In the genomic region with DNA sequence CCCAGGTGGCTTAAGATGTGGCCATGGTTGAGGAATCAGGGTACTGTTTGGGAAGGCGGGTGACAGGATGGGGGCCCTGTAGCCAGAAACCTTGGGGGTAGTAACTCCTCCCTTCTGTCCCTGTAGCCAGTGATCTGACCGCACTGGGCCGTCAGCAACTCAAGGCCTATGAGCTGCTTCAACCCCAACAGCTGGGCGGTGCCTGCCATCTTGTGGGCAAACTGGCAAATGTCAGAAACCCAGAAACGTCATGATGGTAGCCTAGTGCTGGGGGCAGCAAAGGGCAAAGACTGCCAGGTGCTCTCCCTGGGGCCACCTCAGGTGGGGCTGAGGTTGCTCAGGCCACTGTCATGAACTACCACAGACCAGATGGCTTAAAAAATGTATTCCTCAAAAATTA, we compare ENCODE assay signal across 10 cellular contexts. TPM values are rescaled to one million over a fixed set of nuclear protein-coding genes. Genes with fewer than 3 reads are reported as not detected.
DNase-seq lines count a peak whose midpoint lies in the region; ATAC-seq, FAIRE-seq and TF ChIP-seq lines count a peak whose summit lies in the region.
"Had no signal": no experiment of that assay in that cellular context is flagged by ENCODE, and none has a peak within 500 bp of the region (broad histone marks: within the 10 kb centered on the region; RNA-seq: fewer than 3 reads in every experiment).

No MANE protein-coding gene starts in this region.

- H3K36me3 ChIP-seq in DND-41 (ENCODE audit: insufficient read depth, low read length) (peaks cover 39% of the 10 kb centered on the region), astrocyte (ENCODE audit: insufficient read depth, low read length) (peaks cover 7% of the 10 kb centered on the region), right lobe of liver (peaks cover 0 to 4% (median 0%) of the 10 kb centered on the region in 4 donors)

- H3K79me2 ChIP-seq in DND-41 (ENCODE audit: insufficient read depth, low read length): peaks cover 78% of the 10 kb centered on the region
- H3K79me2 ChIP-seq in astrocyte (ENCODE audit: insufficient read depth, low read length): peaks cover 83% of the 10 kb centered on the region

- FAIRE-seq in astrocyte (lab: Jason Lieb, UNC) (no peak), GM12891 (lab: Jason Lieb, UNC) (no peak)
- FAIRE-seq: endometrium had no signal

- no peaks in the 10 kb centered on the region for H3K9me3 Mint-ChIP-seq in astrocyte (ENCODE audit: unreplicated experiment)
- H3K9me3 Mint-ChIP-seq: stimulated activated naive CD8-positive, alpha-beta T cell treated with anti-CD3 and anti-CD28 coated beads, Interleukin-15, amount 100 ng/mL, for 72 hours had no signal

- H3K27me3 ChIP-seq in DND-41 (ENCODE audit: insufficient read depth, low read length, poor library complexity) (no peaks in the 10 kb centered on the region), astrocyte (ENCODE audit: insufficient read depth, low read length) (no peaks in the 10 kb centered on the region), right lobe of liver (no peaks in the 10 kb centered on the region)

- DNase-seq in DND-41 (peak; percentile 50), NCI-H510A (lab: John Stamatoyannopoulos, UW) (peak; percentile 33), astrocyte (ENCODE audit: low read depth) (no peak), right lobe of liver (peak in 1 of 3 donors; percentile 21), GM12891 (ENCODE audit: insufficient read length, low spot score) (no peak), NCI-H345 treated with DMSO at 0.1 percent for 48 hours (lab: John Stamatoyannopoulos, UW; ENCODE audit: unreplicated experiment) (no peak)

- no peak overlapping the region for H3K4me3 Mint-ChIP-seq in astrocyte (ENCODE audit: unreplicated experiment)
- H3K4me3 Mint-ChIP-seq: stimulated activated naive CD8-positive, alpha-beta T cell treated with anti-CD3 and anti-CD28 coated beads, Interleukin-15, amount 100 ng/mL, for 72 hours had no signal

- no peak overlapping the region for H3K27ac Mint-ChIP-seq in astrocyte (ENCODE audit: unreplicated experiment)

- peaks cover 34% of the 10 kb centered on the region for H3K4me1 ChIP-seq in DND-41 (ENCODE audit: insufficient read depth, low read length)
- H3K4me1 ChIP-seq in astrocyte (ENCODE audit: insufficient read depth, low read length): peaks cover 15% of the 10 kb centered on the region
- peaks cover 0 to 24% (median 3%) of the 10 kb centered on the region in 4 donors for H3K4me1 ChIP-seq in right lobe of liver

- whole genome bisulfite sequencing in right lobe of liver (ENCODE audit: insufficient coverage, low coverage, low lambda C conversion rate, missing lambda C conversion rate): no CpG with 5 or more reads among the region's 5 CpGs

- TF ChIP-seq CTCF in 22Rv1 (IDR thresholded peaks at IDR 0.05) (peak; percentile 54), DND-41 (IDR thresholded peaks at IDR 0.05; ENCODE audit: borderline replicate concordance, extremely low read depth, low read length, poor library complexity, severe bottlenecking) (peak; percentile 67), astrocyte (IDR thresholded peaks at IDR 0.05; ENCODE audit: insufficient read depth, low read depth, low read length) (peak; percentile 17), right lobe of liver (IDR thresholded peaks at IDR 0.05) (peak in 3 of 4 donors; percentile 17 to 39 (median 18))

- intact Hi-C loops in right lobe of liver (cut with DNase I): no loop called here

- H3K9me3 ChIP-seq in DND-41 (ENCODE audit: insufficient read depth, low read length, severe bottlenecking): no peaks in the 10 kb centered on the region
- no peaks in the 10 kb centered on the region for H3K9me3 ChIP-seq in astrocyte (ENCODE audit: insufficient read depth, low read depth, low read length)
- H3K9me3 ChIP-seq in right lobe of liver: no peaks in the 10 kb centered on the region

- ATAC-seq in DND-41 (ENCODE audit: insufficient read depth, low read depth) (no peak), right lobe of liver (no peak), GM18907 (IDR thresholded peaks at IDR 0.05; ENCODE audit: unreplicated experiment) (no peak)
- ATAC-seq: stimulated activated naive CD8-positive, alpha-beta T cell treated with anti-CD3 and anti-CD28 coated beads, Interleukin-15, amount 100 ng/mL, for 72 hours had no signal

- H3K9ac ChIP-seq in DND-41 (ENCODE audit: low read depth, low read length) (no peak overlapping the region; the same call in 1 of the 2 replicates), astrocyte (ENCODE audit: low read length) (no peak overlapping the region)

- H2AFZ ChIP-seq in DND-41 (ENCODE audit: low read depth, low read length) (no peak overlapping the region), astrocyte (ENCODE audit: low read depth, low read length) (no peak overlapping the region)

- H3K4me1 Mint-ChIP-seq in astrocyte (ENCODE audit: low read depth, unreplicated experiment): peaks cover 8% of the 10 kb centered on the region

- H4K20me1 ChIP-seq in DND-41 (ENCODE audit: insufficient read depth, low read length): peaks cover 38% of the 10 kb centered on the region
- peaks cover 68% of the 10 kb centered on the region for H4K20me1 ChIP-seq in astrocyte (ENCODE audit: insufficient read depth, low read length)

- H3K4me3 ChIP-seq in DND-41 (ENCODE audit: low read depth in 1 of 2, low read length in 2 of 2) (no peak overlapping the region), astrocyte (ENCODE audit: insufficient read depth, low read depth, low read length) (no peak overlapping the region), right lobe of liver (no peak overlapping the region)

- H3K36me3 Mint-ChIP-seq in astrocyte (ENCODE audit: low read depth, unreplicated experiment): peaks cover 10% of the 10 kb centered on the region

- H3K27me3 Mint-ChIP-seq in astrocyte (ENCODE audit: low read depth, unreplicated experiment): no peaks in the 10 kb centered on the region
- H3K27me3 Mint-ChIP-seq: stimulated activated naive CD8-positive, alpha-beta T cell treated with anti-CD3 and anti-CD28 coated beads, Interleukin-15, amount 100 ng/mL, for 72 hours had no signal

- H3K27ac ChIP-seq in 22Rv1 (no peak overlapping the region), DND-41 (ENCODE audit: low read length) (no peak overlapping the region), astrocyte (ENCODE audit: low read depth, low read length) (no peak overlapping the region), right lobe of liver (no peak overlapping the region)

- H3K4me2 ChIP-seq in DND-41 (ENCODE audit: insufficient read depth, low read length) (peak overlapping the region; percentile 7; the same call in 1 of the 2 replicates), astrocyte (ENCODE audit: low read length) (no peak overlapping the region)

- TF ChIP-seq POLR2A in right lobe of liver (IDR thresholded peaks at IDR 0.05) (no peak), GM12891 (IDR thresholded peaks at IDR 0.05; ENCODE audit: low read depth, low read length) (no peak)

TF ChIP-seq in GM12891, 5 proteins besides CTCF, POLR2A, EP300 and RAD21:
- TF ChIP-seq POU2F2 (IDR thresholded peaks at IDR 0.05; ENCODE audit: low read depth, low read length): no peak
- no peak for TF ChIP-seq PAX5 (IDR thresholded peaks at IDR 0.05; ENCODE audit: insufficient read depth, low read length, severe bottlenecking)
- no peak for TF ChIP-seq TAF1 (IDR thresholded peaks at IDR 0.05; ENCODE audit: low read depth, low read length)
- TF ChIP-seq POLR2AphosphoS5 (IDR thresholded peaks at IDR 0.05; ENCODE audit: low read depth, low read length): no peak
- TF ChIP-seq SPI1 (IDR thresholded peaks at IDR 0.05; ENCODE audit: low read depth, low read length): no peak

RNA-seq across cellular contexts. Expression of gene COPE, which starts 3.5 kb away (rescaled TPM):
- total RNA-seq in astrocyte: 265 and 298 TPM in 2 replicates
- total RNA-seq in right lobe of liver: 100 to 1,000 TPM in 3 of 6 experiments, 10 to 100 TPM in 3; 67.4 to 240 (median 97.1) TPM
- 189 TPM for polyA plus RNA-seq in GM12891 (2012; ENCODE audit: low read depth, missing spikeins)

RNA-seq across cellular contexts. Expression of gene DDX49, which starts 3.9 kb away (rescaled TPM):
- total RNA-seq in astrocyte (61.2 and 68.3 TPM in 2 replicates), right lobe of liver (10 to 100 TPM; 15.8 to 37.9 (median 18.5) TPM)
- polyA plus RNA-seq in GM12891 (2012; ENCODE audit: low read depth, missing spikeins): 40.4 TPM

RNA-seq across cellular contexts. Expression of gene CERS1, which starts 19.7 kb away (rescaled TPM):
- 4.9 and 6.8 TPM in 2 replicates for total RNA-seq in astrocyte
- total RNA-seq in right lobe of liver: not detected
- 0.14 TPM for polyA plus RNA-seq in GM12891 (2012; ENCODE audit: low read depth, missing spikeins)

RNA-seq across cellular contexts. Expression of gene HOMER3, which starts 25.4 kb away (rescaled TPM):
- total RNA-seq in astrocyte (41.9 and 42.2 TPM in 2 replicates), right lobe of liver (1 to 10 TPM; 2.3 to 4.7 (median 3.2) TPM)
- 0.35 TPM for polyA plus RNA-seq in GM12891 (2012; ENCODE audit: low read depth, missing spikeins)

Comparison
In these comparisons a context has a peak if more than half of its experiments do, and no peak if none do; other contexts are left out.
1. CTCF ChIP-seq: peak in every context shown above with its lines; median percentile 67 in DND-41; 54 in 22Rv1; 18 in right lobe of liver; 17 in astrocyte.
2. DNase-seq: peak in DND-41 (single experiment) and NCI-H510A (single experiment); none in astrocyte (single experiment), GM12891 (single experiment) and NCI-H345 treated with DMSO at 0.1 percent for 48 hours (single experiment).